Comparison of ENCODE assay signal across 16 cellular contexts in the genomic region with DNA sequence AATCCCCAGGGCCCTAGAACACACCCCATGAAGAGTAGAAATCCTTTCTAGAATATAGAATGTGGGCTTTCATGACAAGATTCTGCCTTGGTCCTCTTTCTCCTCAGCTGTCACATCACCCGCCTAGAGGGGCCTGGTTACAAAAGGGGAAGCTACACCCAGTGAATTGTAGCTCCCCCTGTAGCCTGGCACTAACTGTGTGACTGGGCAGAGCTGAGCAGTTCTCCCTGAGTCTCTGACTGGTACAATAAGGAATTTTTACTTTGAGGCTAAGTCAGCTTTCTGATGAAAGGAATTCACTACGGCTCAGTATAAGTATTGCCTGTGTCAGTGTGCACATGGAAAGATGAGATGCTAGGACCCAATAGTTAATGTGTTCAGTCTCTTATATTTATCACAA. TPM values are rescaled to one million over a fixed set of nuclear protein-coding genes. Genes with fewer than 3 reads are reported as not detected.
DNase-seq lines count a peak whose midpoint lies in the region; ATAC-seq and TF ChIP-seq lines count a peak whose summit lies in the region.
"Had no signal": no experiment of that assay in that cellular context is flagged by ENCODE, and none has a peak within 500 bp of the region (broad histone marks: within the 10 kb centered on the region; RNA-seq: fewer than 3 reads in every experiment).

No MANE protein-coding gene starts in this region.

- no peaks in the 10 kb centered on the region for H3K27me3 ChIP-seq in GM23248 (replicated peaks; ENCODE audit: insufficient read depth)
- no peaks in the 10 kb centered on the region for H3K27me3 ChIP-seq in osteoblast (ENCODE audit: insufficient read depth, low read length)
- H3K27me3 ChIP-seq: esophagus muscularis mucosa had no signal

- WGBS in GM23248 (ENCODE audit: low coverage in 1 of 2, low lambda C conversion rate in 2 of 2, missing lambda C conversion rate in 2 of 2), 2 experiments, result 72% methylated on average over 2 of the region's 2 CpGs

- H3K9me3 ChIP-seq in GM23248 (ENCODE audit: low read depth) (no peaks in the 10 kb centered on the region), osteoblast (ENCODE audit: low read depth, low read length) (no peaks in the 10 kb centered on the region)
- H3K9me3 ChIP-seq: esophagus muscularis mucosa, thoracic aorta had no signal

- H3F3A ChIP-seq in GM23248 (ENCODE audit: insufficient read depth), result 0 out of 2 replicates have a peak, but pooled peaks cover 10% of the 10 kb centered on the region

- in situ Hi-C loops in GM23248 (cut with MboI), result no loop called here

- H3K4me2 ChIP-seq in GM23248 (ENCODE audit: unreplicated experiment) (no peak overlapping the region), osteoblast (ENCODE audit: insufficient read depth, low read length) (no peak overlapping the region)

- H3K36me3 ChIP-seq in GM23248 (ENCODE audit: low read depth) (no peaks in the 10 kb centered on the region), osteoblast (ENCODE audit: insufficient read depth, low read length) (no peaks in the 10 kb centered on the region)
- H3K36me3 ChIP-seq: esophagus muscularis mucosa, thoracic aorta had no signal

- peak; percentile 75 for DNase-seq in GM23248
- DNase-seq in MV-4-11 (lab: John Stamatoyannopoulos, UW), result peak; percentile 15
- peak in 1 of 2 donors; percentile 34 for DNase-seq in cardiac fibroblast (ENCODE audit: low read depth in 2 of 2)
- no peak for DNase-seq in osteoblast (ENCODE audit: insufficient read length, low spot score, missing footprints)
- DNase-seq in SHP77 (lab: John Stamatoyannopoulos, UW), result no peak
- DNase-seq: activated naive CD8-positive, alpha-beta T cell treated with anti-CD3 and anti-CD28 coated beads for 36 hours; activated T-cell treated with anti-CD3 and anti-CD28 coated beads for 4 hours; NCI-H2029 treated with DMSO at 0.1 percent for 48 hours; stimulated activated CD4-positive, alpha-beta T cell treated with anti-CD3 and anti-CD28 coated beads, Interleukin-12 subunit alpha, Interleukin-12 subunit beta, amount 100 ng/mL, for 4 hours; SW 1271 had no signal

- H3K79me2 ChIP-seq in GM23248 (ENCODE audit: insufficient read depth), result no peaks in the 10 kb centered on the region
- H3K79me2 ChIP-seq in osteoblast (ENCODE audit: insufficient read depth, low read length), result no peaks in the 10 kb centered on the region

- no peak for ATAC-seq in HG02610 (IDR thresholded peaks at IDR 0.05; ENCODE audit: unreplicated experiment)
- ATAC-seq in GM21447 (IDR thresholded peaks at IDR 0.05; ENCODE audit: unreplicated experiment), result no peak
- no peak for ATAC-seq in HG03097 (IDR thresholded peaks at IDR 0.05; ENCODE audit: low FRiP score, unreplicated experiment)
- ATAC-seq: activated CD4-positive, CD25-positive, alpha-beta regulatory T cell treated with anti-CD3 and anti-CD28 coated beads, Interleukin-2, amount 50 U/mL, for 24 hours had no signal

- no peak overlapping the region for H3K9ac ChIP-seq in GM23248

- H3K27ac ChIP-seq in GM23248 (no peak overlapping the region), osteoblast (ENCODE audit: low read depth, low read length) (no peak overlapping the region)
- H3K27ac ChIP-seq: esophagus muscularis mucosa, thoracic aorta had no signal

- TF ChIP-seq CTCF in cardiac fibroblast (IDR thresholded peaks at IDR 0.05; ENCODE audit: low read depth, low read length), result peak; percentile 13
- peak; percentile 44 for TF ChIP-seq CTCF in osteoblast (IDR thresholded peaks at IDR 0.05; ENCODE audit: extremely low read depth, low read depth, low read length)

- H3K4me1 ChIP-seq in GM23248 (ENCODE audit: insufficient read depth) (peaks cover 13% of the 10 kb centered on the region), osteoblast (ENCODE audit: insufficient read depth, low read length) (peaks cover 29% of the 10 kb centered on the region)
- H3K4me1 ChIP-seq: esophagus muscularis mucosa had no signal

- no peak overlapping the region for H3K4me3 ChIP-seq in GM23248
- H3K4me3 ChIP-seq in cardiac fibroblast (replicated peaks in 1 of 2; ENCODE audit: low read depth in 2 of 2, low read length in 2 of 2), result no peak overlapping the region
- H3K4me3 ChIP-seq in osteoblast (ENCODE audit: insufficient read depth, low read length), result no peak overlapping the region
- H3K4me3 ChIP-seq: esophagus muscularis mucosa, thoracic aorta had no signal

- no peaks in the 10 kb centered on the region for H4K20me1 ChIP-seq in GM23248 (ENCODE audit: insufficient read depth)
- no peaks in the 10 kb centered on the region for H4K20me1 ChIP-seq in osteoblast (ENCODE audit: insufficient read depth, low read length)

- H3K9me2 ChIP-seq in GM23248 (ENCODE audit: insufficient read depth), result no peaks in the 10 kb centered on the region

- H2AFZ ChIP-seq in GM23248 (no peak overlapping the region), osteoblast (ENCODE audit: low read length) (peak overlapping the region; percentile 28)

RNA-seq across cellular contexts. Expression of a gene that starts 28.7 kb away (rescaled TPM):
- 23.1 and 33.1 TPM in 2 replicates for total RNA-seq in GM23248 (2014; rRNA removed; shearing (Covaris generic))
- polyA plus RNA-seq in GM23248 (2016; fragmentation: Nextera tagmentation; extraction: Ambion mirVana), result 46.8 and 50.3 TPM in 2 replicates
- 35.9 and 38.4 TPM in 2 replicates for total RNA-seq in osteoblast

Comparison
In these comparisons a context has a peak if more than half of its experiments do, and no peak if none do; other contexts are left out.
1. DNase-seq: peak in GM23248 (single experiment) and MV-4-11 (single experiment); none in osteoblast (single experiment) and SHP77 (0 of 2).